Comparison of ENCODE assay signal across 8 cellular contexts in the genomic region with DNA sequence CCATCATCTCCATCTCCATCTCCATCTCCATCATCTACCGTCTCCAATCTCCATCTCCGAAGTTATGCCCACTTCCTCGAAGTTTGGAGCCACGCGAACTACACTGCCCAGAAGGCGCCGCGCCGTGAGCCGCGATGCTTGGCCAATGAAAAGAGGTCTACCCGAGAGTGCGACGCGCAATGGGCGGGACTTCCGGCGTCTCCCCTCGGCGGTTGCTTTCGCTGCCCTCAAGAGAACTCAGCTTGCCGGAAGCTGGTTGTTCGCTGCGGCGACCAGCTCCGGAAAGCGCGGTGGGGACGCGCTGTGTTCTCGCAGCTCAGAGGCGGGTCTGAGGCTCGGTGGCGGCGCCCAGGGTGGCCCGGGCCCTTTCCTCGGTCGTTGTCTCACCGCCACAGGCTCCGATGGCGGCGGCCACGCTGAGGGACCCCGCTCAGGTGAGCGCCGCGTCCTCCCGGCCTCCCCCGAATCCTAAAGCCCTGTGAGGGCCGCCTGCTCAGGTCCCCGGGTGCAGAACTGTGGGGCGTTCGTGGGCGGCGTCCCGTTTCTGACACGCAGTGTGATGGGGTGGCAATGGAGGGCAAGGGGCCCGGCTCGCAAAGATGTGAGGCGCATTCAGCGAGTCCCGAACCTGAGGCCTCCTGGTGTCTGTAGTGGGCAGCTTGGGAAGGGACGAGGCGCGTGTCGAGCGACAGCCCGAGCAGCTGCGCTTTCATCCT. TPM values are rescaled to one million over a fixed set of nuclear protein-coding genes. Genes with fewer than 3 reads are reported as not detected.
DNase-seq lines count a peak whose midpoint lies in the region; ATAC-seq, FAIRE-seq and TF ChIP-seq lines count a peak whose summit lies in the region.
"Not testable (repeated sequence)": the region's sequence is repeated elsewhere in the genome, so short reads cannot be mapped to it uniquely, and the experiment has no call there.

Gene ZNF773, plus strand, starts transcription at position 259 of the 716 bp plus-strand sequence. Its CDS starts 143 bp downstream, at position 402.

- peaks cover 16% of the 10 kb centered on the region for H3K4me1 Mint-ChIP-seq in T-helper 2 cell treated with Interferon-gamma antibody and Interleukin-4, amounts not matched to agents 5 μg/mL and 100 μg/mL, for 36 hours (ENCODE audit: low read depth)
- H3K4me1 Mint-ChIP-seq in astrocyte (ENCODE audit: low read depth, unreplicated experiment) = not testable (repeated sequence)

- H3K36me3 Mint-ChIP-seq in T-helper 2 cell treated with Interferon-gamma antibody and Interleukin-4, amounts not matched to agents 5 μg/mL and 100 μg/mL, for 36 hours (ENCODE audit: low read depth) = peaks cover 53% of the 10 kb centered on the region
- H3K36me3 Mint-ChIP-seq in astrocyte (ENCODE audit: low read depth, unreplicated experiment) = peaks cover 29% of the 10 kb centered on the region

- TF ChIP-seq POLR2A in vagina (IDR thresholded peaks at IDR 0.05) = not testable (repeated sequence)

- H3K27ac Mint-ChIP-seq in T-helper 2 cell treated with Interferon-gamma antibody and Interleukin-4, amounts not matched to agents 5 μg/mL and 100 μg/mL, for 36 hours = peak within 1 kb of the TSS; percentile 87
- H3K27ac Mint-ChIP-seq in astrocyte (ENCODE audit: unreplicated experiment) = peak within 1 kb of the TSS; percentile 37

- H3K27me3 ChIP-seq in astrocyte (ENCODE audit: insufficient read depth, low read length); hepatocyte; vagina: not testable (repeated sequence)

- intact Hi-C loops in vagina (cut with DNase I) = not testable (repeated sequence)

- H4K20me1 ChIP-seq in astrocyte (ENCODE audit: insufficient read depth, low read length); hepatocyte (ENCODE audit: insufficient read depth, poor library complexity, severe bottlenecking): not testable (repeated sequence)

- TF ChIP-seq CTCF in astrocyte (IDR thresholded peaks at IDR 0.05; ENCODE audit: insufficient read depth, low read depth, low read length); hepatocyte (IDR thresholded peaks at IDR 0.05; ENCODE audit: poor library complexity); vagina (IDR thresholded peaks at IDR 0.05): not testable (repeated sequence)

- not testable (repeated sequence) for H3K36me3 ChIP-seq in astrocyte (ENCODE audit: insufficient read depth, low read length); hepatocyte (replicated peaks; ENCODE audit: insufficient read depth, low read depth)
- peaks cover 0 to 30% of the 10 kb centered on the region in 2 donors for H3K36me3 ChIP-seq in vagina

- ATAC-seq in GM18499 (IDR thresholded peaks at IDR 0.05; ENCODE audit: insufficient read depth, unreplicated experiment) = peak; percentile 89
- peak; percentile 97 for ATAC-seq in HG02938 (IDR thresholded peaks at IDR 0.05; ENCODE audit: unreplicated experiment)

- DNase-seq in NCI-H187 (lab: John Stamatoyannopoulos, UW) (peak; percentile 79 to 90), astrocyte (ENCODE audit: low read depth) (peak; percentile 92), hepatocyte (ENCODE audit: low spot score) (peak; percentile 96), renal cortical epithelial cell (ENCODE audit: low read depth) (peak; percentile 87), vagina (ENCODE audit: extremely low spot score in 2 of 2) (peak in 1 of 2 donors; percentile 88)
- peak; percentile 92 for DNase-seq in T-helper 2 cell treated with Interferon-gamma antibody and Interleukin-4, amounts not matched to agents 5 μg/mL and 100 μg/mL, for 36 hours (ENCODE audit: low spot score)

- H3K9me3 Mint-ChIP-seq in T-helper 2 cell treated with Interferon-gamma antibody and Interleukin-4, amounts not matched to agents 5 μg/mL and 100 μg/mL, for 36 hours = peaks cover 67% of the 10 kb centered on the region
- peaks cover 18% of the 10 kb centered on the region for H3K9me3 Mint-ChIP-seq in astrocyte (ENCODE audit: unreplicated experiment)

- H3K27me3 Mint-ChIP-seq in T-helper 2 cell treated with Interferon-gamma antibody and Interleukin-4, amounts not matched to agents 5 μg/mL and 100 μg/mL, for 36 hours (ENCODE audit: low read depth); astrocyte (ENCODE audit: low read depth, unreplicated experiment): not testable (repeated sequence)

- peak within 1 kb of the TSS; percentile 80 for H3K4me2 ChIP-seq in astrocyte (ENCODE audit: low read length)
- peak within 1 kb of the TSS; percentile 85 for H3K4me2 ChIP-seq in hepatocyte

- H3K27ac ChIP-seq in astrocyte (ENCODE audit: low read depth, low read length) = peak within 1 kb of the TSS; percentile 65
- peak within 1 kb of the TSS; percentile 89 for H3K27ac ChIP-seq in hepatocyte
- peak within 1 kb of the TSS; percentile 68 for H3K27ac ChIP-seq in vagina

- WGBS in hepatocyte (ENCODE audit: low lambda C conversion rate, missing lambda C conversion rate) = 1% methylated on average over 59 of the region's 69 CpGs

- not testable (repeated sequence) for H3K9me2 ChIP-seq in hepatocyte (replicated peaks; ENCODE audit: insufficient read depth)

- H2AFZ ChIP-seq in astrocyte (ENCODE audit: low read depth, low read length) (peak within 1 kb of the TSS; percentile 87), hepatocyte (peak within 1 kb of the TSS; percentile 37)

- H3K9ac ChIP-seq in astrocyte (ENCODE audit: low read length) = peak within 1 kb of the TSS; percentile 83

- peak within 1 kb of the TSS; percentile 85 for H3K4me3 Mint-ChIP-seq in T-helper 2 cell treated with Interferon-gamma antibody and Interleukin-4, amounts not matched to agents 5 μg/mL and 100 μg/mL, for 36 hours
- H3K4me3 Mint-ChIP-seq in astrocyte (ENCODE audit: unreplicated experiment) = peak within 1 kb of the TSS; percentile 92

- peaks cover 10% of the 10 kb centered on the region for H3K9me3 ChIP-seq in astrocyte (ENCODE audit: insufficient read depth, low read depth, low read length)
- H3K9me3 ChIP-seq in hepatocyte (ENCODE audit: low read depth); vagina: not testable (repeated sequence)

- H3K4me3 ChIP-seq in astrocyte (ENCODE audit: insufficient read depth, low read depth, low read length) (peak within 1 kb of the TSS; percentile 70), hepatocyte (peak within 1 kb of the TSS; percentile 46), vagina (peak within 1 kb of the TSS; percentile 62 to 67)

- FAIRE-seq in astrocyte (lab: Jason Lieb, UNC) = not testable (repeated sequence)

- H3K4me1 ChIP-seq in astrocyte (ENCODE audit: insufficient read depth, low read length); hepatocyte (ENCODE audit: insufficient read depth); vagina: not testable (repeated sequence)

- peaks cover 36% of the 10 kb centered on the region for H3K79me2 ChIP-seq in astrocyte (ENCODE audit: insufficient read depth, low read length)
- peaks cover 26% of the 10 kb centered on the region for H3K79me2 ChIP-seq in hepatocyte

RNA-seq across cellular contexts. Expression of gene ZNF773, which starts in this region (rescaled TPM):
- total RNA-seq in astrocyte (11.4 and 13.3 TPM in 2 replicates), hepatocyte (6.9 and 8.0 TPM in 2 replicates), renal cortical epithelial cell (18.9 and 22.1 TPM in 2 replicates), vagina (13.8 TPM)
- polyA plus RNA-seq in hepatocyte = 5.0 and 6.6 TPM in 2 replicates
